In the genomic region with DNA sequence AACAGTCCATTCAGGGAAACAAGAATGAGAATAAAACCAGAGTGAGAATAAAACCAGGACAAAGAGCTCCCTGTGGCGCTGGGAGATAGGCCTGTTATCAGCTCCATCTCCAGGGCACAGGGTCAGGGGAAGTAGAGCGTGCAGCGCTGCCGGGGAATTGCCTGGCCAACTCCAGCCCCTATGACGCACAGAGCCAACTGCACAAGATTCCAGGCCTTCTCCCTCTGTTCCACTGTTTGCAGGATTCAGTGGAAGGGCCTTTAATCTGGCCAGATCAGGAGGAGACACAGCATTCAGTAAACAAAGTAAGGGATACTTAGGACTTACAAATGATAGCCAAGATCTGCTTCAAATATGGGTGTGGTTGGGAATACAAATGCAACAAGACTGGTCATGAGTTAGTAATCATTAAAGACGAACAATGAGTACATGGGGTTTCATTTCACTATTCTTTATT, we compare ENCODE assay signal across 9 cellular contexts. TPM values are rescaled to one million over a fixed set of nuclear protein-coding genes. Genes with fewer than 3 reads are reported as not detected.
DNase-seq lines count a peak whose midpoint lies in the region; ATAC-seq, FAIRE-seq and TF ChIP-seq lines count a peak whose summit lies in the region.
"Had no signal": no experiment of that assay in that cellular context is flagged by ENCODE, and none has a peak within 500 bp of the region (broad histone marks: within the 10 kb centered on the region; RNA-seq: fewer than 3 reads in every experiment).

No MANE protein-coding gene starts in this region.

- no peak for TF ChIP-seq POLR2A in breast epithelium (IDR thresholded peaks at IDR 0.05)

- no peak for FAIRE-seq in GM19239 (lab: Jason Lieb, UNC)

- H3K4me2 ChIP-seq in smooth muscle cell, result peak overlapping the region; percentile 19

- H3K79me2 ChIP-seq in smooth muscle cell (ENCODE audit: low read depth), result peaks cover 13% of the 10 kb centered on the region

- intact Hi-C loops in breast epithelium (cut with DNase I; ENCODE audit: low total_unique reads), result no loop called here

- no peak overlapping the region for H3K9ac ChIP-seq in smooth muscle cell (ENCODE audit: low read depth)

- ATAC-seq in GM21515 (IDR thresholded peaks at IDR 0.05; ENCODE audit: unreplicated experiment) (no peak), GM21717 (IDR thresholded peaks at IDR 0.05; ENCODE audit: unreplicated experiment) (no peak)

- no peak overlapping the region for H2AFZ ChIP-seq in smooth muscle cell (ENCODE audit: low read depth)

- H3K9me3 ChIP-seq in breast epithelium, result no peaks in the 10 kb centered on the region
- no peaks in the 10 kb centered on the region for H3K9me3 ChIP-seq in smooth muscle cell (replicated peaks; ENCODE audit: low read depth)

- DNase-seq in HT-29 (ENCODE audit: low spot score) (peak; percentile 75), breast epithelium (ENCODE audit: low spot score in 2 of 2) (no peak), islet precursor cell (peak; percentile 97), smooth muscle cell (lab: John Stamatoyannopoulos, UW; ENCODE audit: unreplicated experiment) (no peak), GM19239 (ENCODE audit: insufficient read length, low spot score) (no peak), hepatic stellate cell (ENCODE audit: low spot score) (no peak)
- DNase-seq: NCI-H1092 treated with DMSO at 0.1 percent for 48 hours had no signal

- 11% methylated on average over 6 of the region's 6 CpGs for WGBS in smooth muscle cell (ENCODE audit: low lambda C conversion rate)

- H3K4me1 ChIP-seq in breast epithelium (peaks cover 11 to 25% of the 10 kb centered on the region in 2 donors), smooth muscle cell (ENCODE audit: low read depth) (peaks cover 30% of the 10 kb centered on the region)

- peaks cover 22% of the 10 kb centered on the region for H4K20me1 ChIP-seq in smooth muscle cell (ENCODE audit: low read depth)

- H3K36me3 ChIP-seq in breast epithelium (no peaks in the 10 kb centered on the region), smooth muscle cell (ENCODE audit: low read depth) (peaks cover 7% of the 10 kb centered on the region)

- H3F3A ChIP-seq in smooth muscle cell (ENCODE audit: low read depth), result peaks cover 36% of the 10 kb centered on the region

- H3K27ac ChIP-seq in breast epithelium (peak overlapping the region; percentile 64 to 80), smooth muscle cell (ENCODE audit: low read depth) (peak overlapping the region; percentile 73)

- TF ChIP-seq CTCF in breast epithelium (IDR thresholded peaks at IDR 0.05) (no peak), smooth muscle cell (IDR thresholded peaks at IDR 0.05; ENCODE audit: borderline replicate concordance, insufficient read depth, poor library complexity, severe bottlenecking) (no peak)

- H3K27me3 ChIP-seq in breast epithelium, result no peaks in the 10 kb centered on the region
- no peaks in the 10 kb centered on the region for H3K27me3 ChIP-seq in smooth muscle cell (ENCODE audit: low read depth)

- H3K4me3 ChIP-seq in breast epithelium (no peak overlapping the region), smooth muscle cell (no peak overlapping the region)

RNA-seq across cellular contexts. Expression of gene ITGB5, which starts 49.4 kb away (rescaled TPM):
- 408 and 414 TPM in 2 replicates for total RNA-seq in HT-29 (2014; rRNA removed; shearing (Covaris generic))
- 100 to 1,000 TPM in 2 of 3 donors, 10 to 100 TPM in 1; 80.1 to 286 (median 181) TPM for total RNA-seq in breast epithelium
- total RNA-seq in smooth muscle cell, result 332 and 343 TPM in 2 replicates
- 276 and 403 TPM in 2 replicates for polyA plus RNA-seq in smooth muscle cell

Comparison
In these comparisons a context has a peak if more than half of its experiments do, and no peak if none do; other contexts are left out.
1. DNase-seq: peak in HT-29 (single experiment) and islet precursor cell (single experiment); none in breast epithelium (0 of 2), smooth muscle cell (single experiment), GM19239 (single experiment) and hepatic stellate cell (single experiment).